ENCODE assay signal across 17 cellular contexts in the genomic region with DNA sequence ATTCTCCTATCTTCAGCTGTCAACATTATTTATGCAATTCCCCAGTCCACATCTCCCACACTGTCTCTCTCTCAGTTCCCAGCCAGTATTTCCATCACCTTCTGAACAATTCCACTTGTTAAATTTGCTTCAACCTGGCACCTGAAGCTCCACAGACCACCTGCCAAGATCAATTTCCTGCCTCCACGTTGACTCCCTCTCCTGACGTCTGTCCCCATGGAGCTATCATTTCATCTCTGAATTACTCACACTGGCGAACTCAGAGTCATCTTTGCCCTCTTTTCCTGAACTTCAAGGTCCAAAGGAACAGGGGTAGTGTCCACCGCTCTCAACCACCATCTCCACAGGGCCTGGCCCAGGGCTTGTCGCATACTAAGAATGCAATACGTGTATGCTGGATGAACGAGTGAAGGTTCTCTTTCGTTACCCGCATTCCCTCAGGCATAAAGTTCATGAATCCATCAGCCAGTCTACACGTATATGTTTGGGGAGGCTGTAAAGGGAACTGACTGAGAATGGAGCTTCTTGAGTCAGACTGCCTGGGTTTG.
DNase-seq lines count a peak whose midpoint lies in the region; ATAC-seq and TF ChIP-seq lines count a peak whose summit lies in the region.
"Had no signal": no experiment of that assay in that cellular context is flagged by ENCODE, and none has a peak within 500 bp of the region (broad histone marks: within the 10 kb centered on the region; RNA-seq: fewer than 3 reads in every experiment).

No MANE protein-coding gene starts in this region.

- H3K27me3 ChIP-seq in ascending aorta (no peaks in the 10 kb centered on the region), right cardiac atrium (ENCODE audit: control insufficient read depth, insufficient read depth) (no peaks in the 10 kb centered on the region), tibial artery (no peaks in the 10 kb centered on the region)

- H3K36me3 ChIP-seq in ascending aorta (no peaks in the 10 kb centered on the region), tibial artery (no peaks in the 10 kb centered on the region)

- H3K4me1 ChIP-seq in ascending aorta: peaks cover 16 to 58% of the 10 kb centered on the region in 2 donors
- H3K4me1 ChIP-seq in right cardiac atrium (ENCODE audit: control insufficient read depth, insufficient read depth, low read length): peaks cover 12% of the 10 kb centered on the region
- peaks cover 0 to 74% (median 48%) of the 10 kb centered on the region in 4 donors for H3K4me1 ChIP-seq in tibial artery

- peak; percentile 18 to 54 for ATAC-seq in right cardiac atrium
- ATAC-seq in HG03135 (IDR thresholded peaks at IDR 0.05; ENCODE audit: unreplicated experiment): no peak
- ATAC-seq: PC-3 had no signal

- H3K27ac ChIP-seq in ascending aorta (peak overlapping the region; percentile 95 to 98), right cardiac atrium (ENCODE audit: low read length) (no peak overlapping the region), tibial artery (peak overlapping the region; percentile 94 to 96)
- H3K27ac ChIP-seq: 22Rv1, GM23248 had no signal

- H3K9me3 ChIP-seq in ascending aorta (no peaks in the 10 kb centered on the region), right cardiac atrium (ENCODE audit: control insufficient read depth, low read length) (no peaks in the 10 kb centered on the region), tibial artery (no peaks in the 10 kb centered on the region)

- H3K4me3 ChIP-seq in ascending aorta (no peak overlapping the region), right cardiac atrium (ENCODE audit: low read length) (no peak overlapping the region), tibial artery (no peak overlapping the region)
- H3K4me3 ChIP-seq: GM23248 had no signal

- no peak for TF ChIP-seq CTCF in ascending aorta (IDR thresholded peaks at IDR 0.05)
- no peak for TF ChIP-seq CTCF in tibial artery (IDR thresholded peaks at IDR 0.05)

- DNase-seq in NCI-H146 (lab: John Stamatoyannopoulos, UW) (peak; percentile 4), NCI-H146 treated with DMSO at 0.1 percent for 48 hours (lab: John Stamatoyannopoulos, UW; ENCODE audit: unreplicated experiment) (no peak), ascending aorta (ENCODE audit: low spot score in 2 of 2) (peak in 1 of 2 donors; percentile 78), right cardiac atrium (no peak), tibial artery (no peak), HPDE6-E6E7 (ENCODE audit: extremely low spot score) (no peak)
- no peak for DNase-seq in activated naive CD4-positive, alpha-beta T cell (lab: John Stamatoyannopoulos, UW)
- DNase-seq: CD4-positive, alpha-beta memory T cell; DMS79 treated with DMSO at 0.1 percent for 48 hours; GM23248; HCEC 1CT; NCI-H1105 treated with DMSO at 0.1 percent for 48 hours; NCI-H187 treated with DMSO at 0.1 percent for 48 hours; NCI-H446; PC-3 had no signal

- intact Hi-C loops in ascending aorta (cut with DNase I): loop anchor here (5.0 kb wide), 1 partner anchor 64 kb away; no protein-coding TSS in a partner anchor
- intact Hi-C loops in right cardiac atrium (cut with DNase I): no loop called here
- intact Hi-C loops in tibial artery (cut with DNase I; ENCODE audit: low total_unique reads): loop anchor here (10.0 kb wide), 1 partner anchor 71 kb away; no protein-coding TSS in a partner anchor

- WGBS in right cardiac atrium: 72% methylated on average over 10 of the region's 10 CpGs

Comparison
In these comparisons a context has a peak if more than half of its experiments do, and no peak if none do; other contexts are left out.
1. intact Hi-C loops: an anchor here in ascending aorta (5.0 kb wide) and tibial artery (10.0 kb wide); none called in right cardiac atrium.